30 cellular contexts compared by ENCODE assay signal in genomic region chr5:180101451-180102105, GRCh38.
"Had no signal": no experiment of that assay in that cellular context is flagged by ENCODE, and none has a peak within 500 bp of the region (broad histone marks: within the 10 kb centered on the region; RNA-seq: fewer than 3 reads in every experiment).

No MANE protein-coding gene starts in this region.

- H3K4me3 Mint-ChIP-seq: activated CD8-positive, alpha-beta memory T cell treated with anti-CD3 and anti-CD28 coated beads, Interleukin-2, amount 10 ng/mL, durations not matched to agents 7 days and 5 days; activated CD8-positive, alpha-beta T cell treated with anti-CD3 and anti-CD28 coated beads, Interleukin-2, amount 10 ng/mL, durations not matched to agents 7 days and 5 days; central memory CD8-positive, alpha-beta T cell; nephron progenitor cell; T-helper 17 cell had no signal

- H3K27ac ChIP-seq: breast epithelium, epithelial cell of prostate, esophagus squamous epithelium, ovary, prostate gland, sigmoid colon, thoracic aorta, uterus had no signal

- H3K9me3 ChIP-seq: ovary, prostate gland had no signal

- H3K27me3 ChIP-seq: breast epithelium, esophagus squamous epithelium, ovary, sigmoid colon, uterus had no signal

- H3K36me3 ChIP-seq: breast epithelium, esophagus squamous epithelium, ovary, prostate gland, sigmoid colon, thoracic aorta, uterus had no signal

- H3K4me1 ChIP-seq: breast epithelium, esophagus squamous epithelium, prostate gland, sigmoid colon, uterus had no signal

- H3K27ac Mint-ChIP-seq: activated CD8-positive, alpha-beta memory T cell treated with anti-CD3 and anti-CD28 coated beads, Interleukin-2, amount 10 ng/mL, durations not matched to agents 7 days and 5 days; activated CD8-positive, alpha-beta T cell treated with anti-CD3 and anti-CD28 coated beads, Interleukin-2, amount 10 ng/mL, durations not matched to agents 7 days and 5 days; activated naive CD4-positive, alpha-beta T cell treated with anti-CD3 and anti-CD28 coated beads, Interleukin-2, amount 50 U/mL, for 72 hours; nephron progenitor cell; T-helper 17 cell had no signal

- FAIRE-seq: colon, endometrium, islet of Langerhans, small intestine had no signal

- H3K4me1 Mint-ChIP-seq: activated CD8-positive, alpha-beta memory T cell treated with anti-CD3 and anti-CD28 coated beads, Interleukin-2, amount 10 ng/mL, durations not matched to agents 7 days and 5 days; central memory CD8-positive, alpha-beta T cell; nephron progenitor cell; T-helper 17 cell had no signal

- DNase-seq: activated CD4-positive, alpha-beta T cell treated with anti-CD3 and anti-CD28 coated beads, Interleukin-2, amount 50 U/mL, for 1 hour; activated CD8-positive, alpha-beta memory T cell treated with anti-CD3 and anti-CD28 coated beads, Interleukin-2, amount 10 ng/mL, durations not matched to agents 7 days and 5 days; activated CD8-positive, alpha-beta T cell treated with anti-CD3 and anti-CD28 coated beads, Interleukin-2, amount 10 ng/mL, durations not matched to agents 7 days and 5 days; activated gamma-delta T cell treated with Interleukin-2 at 50 U/mL for 16 hours; effector CD8-positive, alpha-beta T cell; esophagus squamous epithelium; foreskin melanocyte; left cardiac atrium; mesenchymal stem cell; nephron progenitor cell; ovary; retina; sigmoid colon; small intestine; stimulated activated CD4-positive, alpha-beta T cell treated with anti-CD3 and anti-CD28 coated beads, Interleukin-2, amount 100 ng/mL, for 24 hours; stimulated activated naive CD4-positive, alpha-beta T cell; T-helper 17 cell; T1000; trophoblast cell had no signal

- H3K4me3 ChIP-seq: breast epithelium, esophagus squamous epithelium, ovary, prostate gland, sigmoid colon, thoracic aorta, uterus had no signal

- ATAC-seq: activated CD8-positive, alpha-beta memory T cell treated with anti-CD3 and anti-CD28 coated beads, Interleukin-2, amount 10 ng/mL, durations not matched to agents 7 days and 5 days; activated CD8-positive, alpha-beta T cell treated with anti-CD3 and anti-CD28 coated beads, Interleukin-2, amount 10 ng/mL, durations not matched to agents 7 days and 5 days; activated naive CD4-positive, alpha-beta T cell treated with anti-CD3 and anti-CD28 coated beads, Interleukin-2, amount 50 U/mL, for 72 hours; left cardiac atrium; SK-N-SH treated with all-trans-retinoic acid at 6 μM for 48 hours; T-helper 17 cell had no signal

- H3K36me3 Mint-ChIP-seq: activated CD8-positive, alpha-beta memory T cell treated with anti-CD3 and anti-CD28 coated beads, Interleukin-2, amount 10 ng/mL, durations not matched to agents 7 days and 5 days had no signal
